ENCODE assay signal across 3 cellular contexts in the genomic region with DNA sequence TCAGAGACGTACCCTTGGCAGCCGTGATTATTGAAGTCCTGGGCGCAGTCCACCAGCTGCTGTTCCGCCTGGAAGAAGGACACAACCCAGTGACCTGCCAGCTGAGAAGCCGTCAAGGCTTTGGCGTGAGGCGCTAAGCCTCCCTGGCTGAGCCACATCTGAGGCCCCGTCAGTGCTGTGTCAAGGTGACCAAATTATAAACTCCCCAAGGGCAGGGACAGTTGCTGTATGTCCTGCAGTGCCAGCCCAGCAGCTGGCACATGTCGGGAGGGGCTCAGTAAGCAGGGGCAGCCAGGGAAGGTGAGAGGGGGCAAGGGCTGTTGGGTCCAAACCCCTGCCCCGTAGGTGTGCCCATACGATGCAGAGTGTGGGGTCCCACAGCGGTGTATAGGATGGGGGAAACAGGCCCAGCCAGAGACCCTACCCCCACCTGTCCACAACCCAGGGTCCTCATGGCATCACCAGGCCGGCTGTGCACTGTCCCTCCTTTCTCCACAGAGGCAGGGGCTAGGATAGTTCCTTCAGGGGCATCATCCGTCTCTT.
TF ChIP-seq lines count a peak whose summit lies in the region.

No MANE protein-coding gene starts in this region.

TF ChIP-seq in HCT116, 20 proteins besides CTCF, POLR2A, EP300 and RAD21 (continues in another document):
- TF ChIP-seq EZH2phosphoT487 (IDR thresholded peaks at IDR 0.05; ENCODE audit: borderline replicate concordance) (no peak), SIN3A (IDR thresholded peaks at IDR 0.05; ENCODE audit: low read depth) (no peak), TCF7L2 (IDR thresholded peaks at IDR 0.05; ENCODE audit: borderline replicate concordance, extremely low read depth, insufficient read depth, insufficient read length) (no peak), CBX3 (IDR thresholded peaks at IDR 0.05; ENCODE audit: low read depth) (no peak), ZFX (IDR thresholded peaks at IDR 0.05) (no peak), SP1 (IDR thresholded peaks at IDR 0.05; ENCODE audit: low read depth) (no peak), EZH2 (IDR thresholded peaks at IDR 0.05) (no peak), YY1 (IDR thresholded peaks at IDR 0.05; ENCODE audit: extremely low read depth, insufficient replicate concordance, low read depth, low read length) (no peak), POLR2AphosphoS5 (IDR thresholded peaks at IDR 0.05; ENCODE audit: low read depth, low read length) (no peak), JUND (IDR thresholded peaks at IDR 0.05) (no peak), CEBPB (IDR thresholded peaks at IDR 0.05; ENCODE audit: low read depth) (no peak), FOSL1 (IDR thresholded peaks at IDR 0.05; ENCODE audit: low read depth) (no peak), ELF1 (IDR thresholded peaks at IDR 0.05; ENCODE audit: borderline replicate concordance, low read depth) (no peak), EGR1 (IDR thresholded peaks at IDR 0.05; ENCODE audit: low read depth) (no peak)
- TF ChIP-seq, protein P1, sequence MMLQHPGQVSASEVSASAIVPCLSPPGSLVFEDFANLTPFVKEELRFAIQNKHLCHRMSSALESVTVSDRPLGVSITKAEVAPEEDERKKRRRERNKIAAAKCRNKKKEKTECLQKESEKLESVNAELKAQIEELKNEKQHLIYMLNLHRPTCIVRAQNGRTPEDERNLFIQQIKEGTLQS (IDR thresholded peaks at IDR 0.05), result no peak
- TF ChIP-seq, protein P2, sequence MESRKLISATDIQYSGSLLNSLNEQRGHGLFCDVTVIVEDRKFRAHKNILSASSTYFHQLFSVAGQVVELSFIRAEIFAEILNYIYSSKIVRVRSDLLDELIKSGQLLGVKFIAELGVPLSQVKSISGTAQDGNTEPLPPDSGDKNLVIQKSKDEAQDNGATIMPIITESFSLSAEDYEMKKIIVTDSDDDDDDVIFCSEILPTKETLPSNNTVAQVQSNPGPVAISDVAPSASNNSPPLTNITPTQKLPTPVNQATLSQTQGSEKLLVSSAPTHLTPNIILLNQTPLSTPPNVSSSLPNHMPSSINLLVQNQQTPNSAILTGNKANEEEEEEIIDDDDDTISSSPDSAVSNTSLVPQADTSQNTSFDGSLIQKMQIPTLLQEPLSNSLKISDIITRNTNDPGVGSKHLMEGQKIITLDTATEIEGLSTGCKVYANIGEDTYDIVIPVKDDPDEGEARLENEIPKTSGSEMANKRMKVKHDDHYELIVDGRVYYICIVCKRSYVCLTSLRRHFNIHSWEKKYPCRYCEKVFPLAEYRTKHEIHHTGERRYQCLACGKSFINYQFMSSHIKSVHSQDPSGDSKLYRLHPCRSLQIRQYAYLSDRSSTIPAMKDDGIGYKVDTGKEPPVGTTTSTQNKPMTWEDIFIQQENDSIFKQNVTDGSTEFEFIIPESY (IDR thresholded peaks at IDR 0.05; ENCODE audit: extremely low read depth, insufficient replicate concordance, low read length), result no peak
- TF ChIP-seq, protein P3, sequence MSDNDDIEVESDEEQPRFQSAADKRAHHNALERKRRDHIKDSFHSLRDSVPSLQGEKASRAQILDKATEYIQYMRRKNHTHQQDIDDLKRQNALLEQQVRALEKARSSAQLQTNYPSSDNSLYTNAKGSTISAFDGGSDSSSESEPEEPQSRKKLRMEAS (IDR thresholded peaks at IDR 0.05), result no peak

TF ChIP-seq in GM12891, 5 proteins besides CTCF, POLR2A, EP300 and RAD21:
- TF ChIP-seq PAX5 (IDR thresholded peaks at IDR 0.05; ENCODE audit: insufficient read depth, low read length, severe bottlenecking) (no peak), SPI1 (IDR thresholded peaks at IDR 0.05; ENCODE audit: low read depth, low read length) (no peak), POU2F2 (IDR thresholded peaks at IDR 0.05; ENCODE audit: low read depth, low read length) (no peak), POLR2AphosphoS5 (IDR thresholded peaks at IDR 0.05; ENCODE audit: low read depth, low read length) (no peak), TAF1 (IDR thresholded peaks at IDR 0.05; ENCODE audit: low read depth, low read length) (no peak)

TF ChIP-seq in GM23338, 12 proteins besides CTCF, POLR2A, EP300 and RAD21 (continued from another document):
- TF ChIP-seq CREB1 (CRISPR knock-in tag; IDR thresholded peaks at IDR 0.05; ENCODE audit: low read depth) (no peak), ZNF331 (CRISPR knock-in tag; IDR thresholded peaks at IDR 0.05; ENCODE audit: low read depth) (no peak), NANOG (IDR thresholded peaks at IDR 0.05; ENCODE audit: borderline replicate concordance) (no peak), POLR2AphosphoS5 (IDR thresholded peaks at IDR 0.05; ENCODE audit: low read depth) (no peak), EZH2 (IDR thresholded peaks at IDR 0.05; ENCODE audit: low read depth, unreplicated experiment) (no peak), JUNB (IDR thresholded peaks at IDR 0.05; ENCODE audit: unreplicated experiment) (no peak), ZNF114 (CRISPR knock-in tag; IDR thresholded peaks at IDR 0.05) (no peak)
- TF ChIP-seq, protein P4, sequence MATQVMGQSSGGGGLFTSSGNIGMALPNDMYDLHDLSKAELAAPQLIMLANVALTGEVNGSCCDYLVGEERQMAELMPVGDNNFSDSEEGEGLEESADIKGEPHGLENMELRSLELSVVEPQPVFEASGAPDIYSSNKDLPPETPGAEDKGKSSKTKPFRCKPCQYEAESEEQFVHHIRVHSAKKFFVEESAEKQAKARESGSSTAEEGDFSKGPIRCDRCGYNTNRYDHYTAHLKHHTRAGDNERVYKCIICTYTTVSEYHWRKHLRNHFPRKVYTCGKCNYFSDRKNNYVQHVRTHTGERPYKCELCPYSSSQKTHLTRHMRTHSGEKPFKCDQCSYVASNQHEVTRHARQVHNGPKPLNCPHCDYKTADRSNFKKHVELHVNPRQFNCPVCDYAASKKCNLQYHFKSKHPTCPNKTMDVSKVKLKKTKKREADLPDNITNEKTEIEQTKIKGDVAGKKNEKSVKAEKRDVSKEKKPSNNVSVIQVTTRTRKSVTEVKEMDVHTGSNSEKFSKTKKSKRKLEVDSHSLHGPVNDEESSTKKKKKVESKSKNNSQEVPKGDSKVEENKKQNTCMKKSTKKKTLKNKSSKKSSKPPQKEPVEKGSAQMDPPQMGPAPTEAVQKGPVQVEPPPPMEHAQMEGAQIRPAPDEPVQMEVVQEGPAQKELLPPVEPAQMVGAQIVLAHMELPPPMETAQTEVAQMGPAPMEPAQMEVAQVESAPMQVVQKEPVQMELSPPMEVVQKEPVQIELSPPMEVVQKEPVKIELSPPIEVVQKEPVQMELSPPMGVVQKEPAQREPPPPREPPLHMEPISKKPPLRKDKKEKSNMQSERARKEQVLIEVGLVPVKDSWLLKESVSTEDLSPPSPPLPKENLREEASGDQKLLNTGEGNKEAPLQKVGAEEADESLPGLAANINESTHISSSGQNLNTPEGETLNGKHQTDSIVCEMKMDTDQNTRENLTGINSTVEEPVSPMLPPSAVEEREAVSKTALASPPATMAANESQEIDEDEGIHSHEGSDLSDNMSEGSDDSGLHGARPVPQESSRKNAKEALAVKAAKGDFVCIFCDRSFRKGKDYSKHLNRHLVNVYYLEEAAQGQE (IDR thresholded peaks at IDR 0.05; ENCODE audit: unreplicated experiment), result no peak
- TF ChIP-seq, protein P5, sequence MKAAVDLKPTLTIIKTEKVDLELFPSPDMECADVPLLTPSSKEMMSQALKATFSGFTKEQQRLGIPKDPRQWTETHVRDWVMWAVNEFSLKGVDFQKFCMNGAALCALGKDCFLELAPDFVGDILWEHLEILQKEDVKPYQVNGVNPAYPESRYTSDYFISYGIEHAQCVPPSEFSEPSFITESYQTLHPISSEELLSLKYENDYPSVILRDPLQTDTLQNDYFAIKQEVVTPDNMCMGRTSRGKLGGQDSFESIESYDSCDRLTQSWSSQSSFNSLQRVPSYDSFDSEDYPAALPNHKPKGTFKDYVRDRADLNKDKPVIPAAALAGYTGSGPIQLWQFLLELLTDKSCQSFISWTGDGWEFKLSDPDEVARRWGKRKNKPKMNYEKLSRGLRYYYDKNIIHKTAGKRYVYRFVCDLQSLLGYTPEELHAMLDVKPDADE (IDR thresholded peaks at IDR 0.05), result no peak
